ENCODE assay signal across 12 cellular contexts in genomic region chr12:92552412-92553108, GRCh38.
A peak's percentile ranks its signal among the peaks of the same experiment; 100 is the strongest.
DNase-seq lines count a peak whose midpoint lies in the region; ATAC-seq and TF ChIP-seq lines count a peak whose summit lies in the region.
"Had no signal": no experiment of that assay in that cellular context is flagged by ENCODE, and none has a peak within 500 bp of the region (broad histone marks: within the 10 kb centered on the region; RNA-seq: fewer than 3 reads in every experiment).

No MANE protein-coding gene starts in this region.

- no peak overlapping the region for H3K4me3 ChIP-seq in coronary artery
- no peak overlapping the region for H3K4me3 ChIP-seq in tibial artery

- TF ChIP-seq CTCF in coronary artery (IDR thresholded peaks at IDR 0.05) (no peak), tibial artery (IDR thresholded peaks at IDR 0.05) (no peak)

- DNase-seq in DMS 273 (lab: John Stamatoyannopoulos, UW; ENCODE audit: unreplicated experiment) (peak; percentile 22), DMS 273 treated with DMSO at 0.1 percent for 48 hours (lab: John Stamatoyannopoulos, UW) (no peak), coronary artery (ENCODE audit: low spot score) (no peak), left colon (no peak), tibial artery (no peak), hypothalamus (lab: John Stamatoyannopoulos, UW) (no peak), Kasumi-1 (lab: John Stamatoyannopoulos, UW) (no peak)
- DNase-seq: GOT3, NCI-H1930, retina had no signal

- H3K27me3 ChIP-seq in tibial artery: no peaks in the 10 kb centered on the region

- peak; percentile 77 for ATAC-seq in left colon
- no peak for ATAC-seq in HG02798 (IDR thresholded peaks at IDR 0.05; ENCODE audit: poor library complexity, unreplicated experiment)

- intact Hi-C loops in left colon (cut with DNase I, micrococcal nuclease): no loop called here
- intact Hi-C loops in tibial artery (cut with DNase I; ENCODE audit: low total_unique reads): no loop called here

- peaks cover 0 to 35% (median 10%) of the 10 kb centered on the region in 4 donors for H3K4me1 ChIP-seq in tibial artery

- no peaks in the 10 kb centered on the region for H3K9me3 ChIP-seq in tibial artery

- no peaks in the 10 kb centered on the region for H3K36me3 ChIP-seq in tibial artery

- H3K27ac ChIP-seq in coronary artery (peak overlapping the region; percentile 49 to 50), tibial artery (peak overlapping the region; percentile 44 to 52)
- H3K27ac ChIP-seq: 22Rv1 had no signal
